Comparison of ENCODE assay signal across 12 cellular contexts in genomic region chrX:96373047-96373355, GRCh38.
DNase-seq lines count a peak whose midpoint lies in the region; ATAC-seq, FAIRE-seq and TF ChIP-seq lines count a peak whose summit lies in the region.
"Had no signal": no experiment of that assay in that cellular context is flagged by ENCODE, and none has a peak within 500 bp of the region (broad histone marks: within the 10 kb centered on the region; RNA-seq: fewer than 3 reads in every experiment).

No MANE protein-coding gene starts in this region.

- H3K79me2 ChIP-seq in astrocyte (ENCODE audit: insufficient read depth, low read length), result no peaks in the 10 kb centered on the region

- H3K4me3 ChIP-seq in astrocyte (ENCODE audit: insufficient read depth, low read depth, low read length), result no peak overlapping the region
- H3K4me3 ChIP-seq: GM23248, K562 had no signal

- no peaks in the 10 kb centered on the region for H3K9me3 ChIP-seq in astrocyte (ENCODE audit: insufficient read depth, low read depth, low read length)
- H3K9me3 ChIP-seq: Caco-2 had no signal

- no peak overlapping the region for H3K9ac ChIP-seq in astrocyte (ENCODE audit: low read length)
- H3K9ac ChIP-seq: GM23248 had no signal

- H3K36me3 Mint-ChIP-seq in astrocyte (ENCODE audit: low read depth, unreplicated experiment), result no peaks in the 10 kb centered on the region

- no peaks in the 10 kb centered on the region for H3K27me3 ChIP-seq in astrocyte (ENCODE audit: insufficient read depth, low read length)

- H3K4me1 ChIP-seq in astrocyte (ENCODE audit: insufficient read depth, low read length), result no peaks in the 10 kb centered on the region
- H3K4me1 ChIP-seq: Caco-2 had no signal

- no peaks in the 10 kb centered on the region for H3K4me1 Mint-ChIP-seq in astrocyte (ENCODE audit: low read depth, unreplicated experiment)

- no peaks in the 10 kb centered on the region for H3K36me3 ChIP-seq in astrocyte (ENCODE audit: insufficient read depth, low read length)

- DNase-seq in astrocyte (ENCODE audit: low read depth), result no peak
- no peak for DNase-seq in hypothalamus (lab: John Stamatoyannopoulos, UW)
- no peak for DNase-seq in GDM1 (lab: John Stamatoyannopoulos, UW)
- no peak for DNase-seq in stimulated activated naive CD4-positive, alpha-beta T cell treated with Interleukin-2 at 50 U/mL for 16 hours (lab: John Stamatoyannopoulos, UW)
- DNase-seq: SHP77 treated with DMSO at 0.1 percent for 48 hours had no signal

- H3K4me2 ChIP-seq in astrocyte (ENCODE audit: low read length), result no peak overlapping the region

- no peak overlapping the region for H3K27ac Mint-ChIP-seq in astrocyte (ENCODE audit: unreplicated experiment)

- ATAC-seq in GM19395 (IDR thresholded peaks at IDR 0.05; ENCODE audit: unreplicated experiment) (peak; percentile 29), HG02884 (IDR thresholded peaks at IDR 0.05; ENCODE audit: unreplicated experiment) (peak; percentile 14), HG02763 (IDR thresholded peaks at IDR 0.05; ENCODE audit: unreplicated experiment) (no peak)
- ATAC-seq: K562 had no signal

- H3K27ac ChIP-seq in 22Rv1 (no peak overlapping the region), astrocyte (ENCODE audit: low read depth, low read length) (no peak overlapping the region)
- H3K27ac ChIP-seq: GM23248 had no signal

- no peak overlapping the region for H2AFZ ChIP-seq in astrocyte (ENCODE audit: low read depth, low read length)
- H2AFZ ChIP-seq: GM23248 had no signal

- H3K4me3 Mint-ChIP-seq in astrocyte (ENCODE audit: unreplicated experiment), result no peak overlapping the region

- no peaks in the 10 kb centered on the region for H4K20me1 ChIP-seq in astrocyte (ENCODE audit: insufficient read depth, low read length)

- peak; percentile 33; the same call in 1 of the 2 replicates for TF ChIP-seq CTCF in 22Rv1 (IDR thresholded peaks at IDR 0.05)
- TF ChIP-seq CTCF in astrocyte (IDR thresholded peaks at IDR 0.05; ENCODE audit: insufficient read depth, low read depth, low read length), result no peak

- peak; percentile 26 for FAIRE-seq in astrocyte (lab: Jason Lieb, UNC)
- FAIRE-seq: K562 had no signal

- no peaks in the 10 kb centered on the region for H3K27me3 Mint-ChIP-seq in astrocyte (ENCODE audit: low read depth, unreplicated experiment)

- H3K9me3 Mint-ChIP-seq in astrocyte (ENCODE audit: unreplicated experiment), result no peaks in the 10 kb centered on the region
